17 cellular contexts compared by ENCODE assay signal in the genomic region with DNA sequence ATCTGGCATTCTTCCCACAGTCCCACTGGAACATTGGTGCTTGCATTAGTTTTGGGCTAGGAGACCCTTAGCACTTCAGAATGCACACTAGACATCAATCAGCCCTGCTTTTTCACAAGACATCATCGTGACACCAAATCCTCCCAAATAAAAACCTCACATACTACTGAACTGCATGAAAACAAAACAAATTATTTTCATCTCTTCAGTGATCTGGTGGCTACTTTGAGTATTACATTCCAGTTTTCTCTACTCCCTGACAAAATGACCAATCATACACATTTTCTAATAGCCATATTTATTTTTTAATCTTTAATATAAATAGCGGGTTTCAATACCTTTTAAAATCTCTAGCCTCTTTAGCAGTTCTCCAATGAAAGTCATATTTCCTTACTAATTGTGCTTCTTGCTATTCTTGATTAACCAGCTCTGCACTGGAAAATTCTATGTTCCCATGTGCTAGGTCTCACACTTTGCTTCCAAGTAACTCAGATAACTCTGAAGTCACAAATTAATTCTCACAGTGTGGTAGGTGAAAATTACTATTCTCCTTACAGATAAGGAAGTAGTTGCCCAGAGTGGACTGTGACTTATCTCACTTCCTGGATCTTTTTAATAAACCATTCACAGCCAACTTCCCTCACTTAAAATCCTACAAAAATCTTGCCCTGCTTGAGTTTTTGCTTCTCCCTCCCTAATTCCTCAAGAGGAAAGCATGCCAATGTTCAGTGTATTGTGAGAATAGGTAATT.
DNase-seq lines count a peak whose midpoint lies in the region; ATAC-seq, FAIRE-seq and TF ChIP-seq lines count a peak whose summit lies in the region.
"Had no signal": no experiment of that assay in that cellular context is flagged by ENCODE, and none has a peak within 500 bp of the region (broad histone marks: within the 10 kb centered on the region; RNA-seq: fewer than 3 reads in every experiment).

No MANE protein-coding gene starts in this region.

- H3K79me2 ChIP-seq in H1 (ENCODE audit: control insufficient read depth in 1 of 2, insufficient read depth in 2 of 2, low read length in 2 of 2) = no peaks in the 10 kb centered on the region; a peak in 1 of 4 replicates

- H3K56ac ChIP-seq in H1 (replicated peaks; ENCODE audit: insufficient read length, low read depth, low read length) = no peak overlapping the region

- H3K4me2 ChIP-seq in H1 (ENCODE audit: insufficient read depth in 1 of 2, low read depth in 2 of 2, low read length in 2 of 2) = no peak overlapping the region; a peak in 1 of 4 replicates
- H3K4me2 ChIP-seq: PC-9 had no signal

- DNase-seq in cardiac muscle cell (ENCODE audit: low read depth in 1 of 2, low spot score in 1 of 2) = no peak
- no peak for DNase-seq in right atrium auricular region (ENCODE audit: low spot score)
- no peak for DNase-seq in H1 (ENCODE audit: low read depth in 1 of 2, low spot score in 2 of 2)
- no peak for DNase-seq in mesothelial cell of epicardium (ENCODE audit: low spot score in 2 of 2, unreplicated experiment in 2 of 2)
- DNase-seq in type B pancreatic cell (ENCODE audit: extremely low spot score, unreplicated experiment) = no peak
- no peak for DNase-seq in spleen
- no peak for DNase-seq in DMS 273 treated with DMSO at 0.1 percent for 48 hours (lab: John Stamatoyannopoulos, UW)
- DNase-seq: C1 segment of cervical spinal cord, GOT3, NCI-H1417 treated with DMSO at 0.1 percent for 48 hours, NCI-H1930, NCI-H69, PC-9, SJCRH30 had no signal

- H4K20me1 ChIP-seq in H1 (replicated peaks in 1 of 2; ENCODE audit: control insufficient read depth in 1 of 2, insufficient read depth in 2 of 2, low read length in 2 of 2) = peaks cover 0 to 5% of the 10 kb centered on the region in 2 experiments

- intact Hi-C loops in spleen (cut with DNase I; ENCODE audit: low total_unique reads) = no loop called here

- no peak overlapping the region for H3K9ac ChIP-seq in H1 (replicated peaks in 1 of 4; ENCODE audit: extremely low read depth in 1 of 4, low read depth in 3 of 4, low read length in 3 of 4)

- no peak overlapping the region for H2AK5ac ChIP-seq in H1 (ENCODE audit: low read depth, low read length)

- H2BK120ac ChIP-seq in H1 (replicated peaks; ENCODE audit: low read depth, low read length) = peak overlapping the region; percentile 33

- TF ChIP-seq RAD21 in H1 (IDR thresholded peaks at IDR 0.05 in 1 of 2, conservative IDR thresholded peaks at IDR 0.05 in 1 of 2; ENCODE audit: low read depth in 2 of 2, low read length in 2 of 2) = no peak

- no peak overlapping the region for H4K8ac ChIP-seq in H1 (ENCODE audit: extremely low read depth, insufficient read depth, low read length)

- H3K79me1 ChIP-seq in H1 (ENCODE audit: low read depth, low read length) = no peaks in the 10 kb centered on the region

- no peak overlapping the region for H3K14ac ChIP-seq in H1 (ENCODE audit: insufficient read length)

- no peak for FAIRE-seq in H1 (lab: Jason Lieb, UNC)
- FAIRE-seq: A204.1, GM12892 had no signal

- H3K4me1 Mint-ChIP-seq in mesothelial cell of epicardium = peaks cover 7% of the 10 kb centered on the region
- H3K4me1 Mint-ChIP-seq in type B pancreatic cell (ENCODE audit: unreplicated experiment) = no peaks in the 10 kb centered on the region

- H3K36me3 ChIP-seq in cardiac muscle cell = no peaks in the 10 kb centered on the region
- H3K36me3 ChIP-seq in right atrium auricular region = no peaks in the 10 kb centered on the region
- no peaks in the 10 kb centered on the region for H3K36me3 ChIP-seq in H1 (ENCODE audit: control insufficient read depth in 2 of 4, insufficient read depth in 4 of 4, low read length in 3 of 4)
- H3K36me3 ChIP-seq in spleen = no peaks in the 10 kb centered on the region
- H3K36me3 ChIP-seq: SJCRH30 had no signal

- H3K23me2 ChIP-seq in H1 (ENCODE audit: low read depth, low read length) = peaks cover 25% of the 10 kb centered on the region; the same call in 1 of the 2 replicates

- H2BK20ac ChIP-seq in H1 (ENCODE audit: low read length) = peak overlapping the region; percentile 67; the same call in 1 of the 2 replicates

- no peak overlapping the region for H3K18ac ChIP-seq in H1 (ENCODE audit: extremely low read depth, low read length)

- H3K27me3 Mint-ChIP-seq in mesothelial cell of epicardium (ENCODE audit: low read depth) (peaks cover 3% of the 10 kb centered on the region), type B pancreatic cell (peaks cover 8% of the 10 kb centered on the region)

- POLR2A ChIA-PET in H1 (lab: Charles Lee; ENCODE audit: partially characterized antibody) = no interaction called here

- no peak overlapping the region for H3K4me3 ChIP-seq in cardiac muscle cell
- no peak overlapping the region for H3K4me3 ChIP-seq in right atrium auricular region
- no peak overlapping the region for H3K4me3 ChIP-seq in H1 (ENCODE audit: extremely low read depth in 1 of 4, insufficient read depth in 2 of 4, low read depth in 3 of 4, low read length in 4 of 4)
- H3K4me3 ChIP-seq in spleen = no peak overlapping the region
- H3K4me3 ChIP-seq: PC-9, SJCRH30 had no signal

- H3K4ac ChIP-seq in H1 (replicated peaks; ENCODE audit: insufficient read length, low read depth, low read length) = no peak overlapping the region

- H3K9me3 ChIP-seq in cardiac muscle cell (ENCODE audit: low read depth) (no peaks in the 10 kb centered on the region), right atrium auricular region (no peaks in the 10 kb centered on the region), H1 (ENCODE audit: insufficient read depth in 2 of 2, low read depth in 1 of 2, low read length in 1 of 2) (no peaks in the 10 kb centered on the region), spleen (no peaks in the 10 kb centered on the region)
- H3K9me3 ChIP-seq: SJCRH30 had no signal

- H2AFZ ChIP-seq in H1 (ENCODE audit: low read length) = no peak overlapping the region
- H2AFZ ChIP-seq: PC-9 had no signal

- TF ChIP-seq POLR2A in H1 (IDR thresholded peaks at IDR 0.05; ENCODE audit: control extremely low read depth in 1 of 2, low read depth in 2 of 2, low read length in 2 of 2) (no peak), spleen (IDR thresholded peaks at IDR 0.05) (no peak)

- H3K4me3 Mint-ChIP-seq in mesothelial cell of epicardium (no peak overlapping the region), type B pancreatic cell (no peak overlapping the region)

- H4K5ac ChIP-seq in H1 (ENCODE audit: insufficient read length, low read depth, low read length) = no peak overlapping the region

- CTCF ChIA-PET in H1 (lab: Charles Lee; ENCODE audit: partially characterized antibody) = no interaction called here

- no peak overlapping the region for H2BK5ac ChIP-seq in H1 (ENCODE audit: low read depth, low read length)

- no peak overlapping the region for H3K27ac Mint-ChIP-seq in mesothelial cell of epicardium
- H3K27ac Mint-ChIP-seq in type B pancreatic cell = no peak overlapping the region

- H3K4me1 ChIP-seq in cardiac muscle cell (ENCODE audit: low read depth) = peaks cover 43% of the 10 kb centered on the region
- peaks cover 0 to 19% of the 10 kb centered on the region in 2 donors for H3K4me1 ChIP-seq in right atrium auricular region
- peaks cover 9 to 19% (median 11%) of the 10 kb centered on the region in 4 experiments; a peak in 6 of 7 replicates for H3K4me1 ChIP-seq in H1 (replicated peaks in 1 of 4; ENCODE audit: control insufficient read depth in 3 of 4, insufficient read depth in 4 of 4, low read length in 3 of 4)
- H3K4me1 ChIP-seq in spleen = peaks cover 4 to 34% (median 24%) of the 10 kb centered on the region in 6 donors
- H3K4me1 ChIP-seq: SJCRH30 had no signal

- no peak for ATAC-seq in HG03457 (IDR thresholded peaks at IDR 0.05; ENCODE audit: unreplicated experiment)

- no peak overlapping the region for H3K27ac ChIP-seq in cardiac muscle cell
- no peak overlapping the region for H3K27ac ChIP-seq in right atrium auricular region
- H3K27ac ChIP-seq in H1 (ENCODE audit: low read depth, low read length) = no peak overlapping the region
- no peak overlapping the region for H3K27ac ChIP-seq in spleen
- H3K27ac ChIP-seq: PC-9, SJCRH30 had no signal

- H2BK12ac ChIP-seq in H1 (ENCODE audit: low read depth, low read length) = 0 out of 2 replicates have a peak overlapping the region, but pooled peaks have one; percentile 75

- no peak overlapping the region for H3K23ac ChIP-seq in H1 (ENCODE audit: insufficient read length)

- H3K9me3 Mint-ChIP-seq in mesothelial cell of epicardium (no peaks in the 10 kb centered on the region), type B pancreatic cell (no peaks in the 10 kb centered on the region)

- H3K36me3 Mint-ChIP-seq in mesothelial cell of epicardium = no peaks in the 10 kb centered on the region
- H3K36me3 Mint-ChIP-seq in type B pancreatic cell = no peaks in the 10 kb centered on the region

- 91% methylated on average over 2 of the region's 2 CpGs; no CpG with 5 or more reads in 1 of the 2 experiments for WGBS in H1 (ENCODE audit: extremely low coverage in 1 of 2, insufficient coverage in 1 of 2, insufficient read length in 1 of 2, insufficient replicate concordance in 2 of 2, low coverage in 1 of 2, low lambda C conversion rate in 2 of 2, missing lambda C conversion rate in 1 of 2), 2 experiments
- WGBS in spleen, 5 donors = 84 to 93% (median 89%) methylated on average over 2 of the region's 2 CpGs

- H4K91ac ChIP-seq in H1 (replicated peaks; ENCODE audit: insufficient read length, low read length) = peak overlapping the region; percentile 60

- TF ChIP-seq CTCF in cardiac muscle cell (IDR thresholded peaks at IDR 0.05; ENCODE audit: low read depth, low read length) = peak; percentile 12
- TF ChIP-seq CTCF in right atrium auricular region (IDR thresholded peaks at IDR 0.05) = peak in 1 of 2 donors; percentile 15
- TF ChIP-seq CTCF in H1 (IDR thresholded peaks at IDR 0.05; ENCODE audit: control extremely low read depth in 1 of 3, insufficient read depth in 1 of 3, low read depth in 1 of 3, low read length in 3 of 3) = no peak
- peak; percentile 58 for TF ChIP-seq CTCF in mesothelial cell of epicardium (IDR thresholded peaks at IDR 0.05; ENCODE audit: unreplicated experiment)
- TF ChIP-seq CTCF in type B pancreatic cell (conservative IDR thresholded peaks at IDR 0.05) = peak; percentile 57
- TF ChIP-seq CTCF in spleen (IDR thresholded peaks at IDR 0.05 in 8 of 11, conservative IDR thresholded peaks at IDR 0.05 in 3 of 11) = no peak

- no peak for TF ChIP-seq EP300 in H1 (IDR thresholded peaks at IDR 0.05; ENCODE audit: borderline replicate concordance in 1 of 2, low read depth in 2 of 2, low read length in 2 of 2)

- H2BK15ac ChIP-seq in H1 (ENCODE audit: low read length) = no peak overlapping the region

- no peaks in the 10 kb centered on the region for H3K27me3 ChIP-seq in cardiac muscle cell
- H3K27me3 ChIP-seq in right atrium auricular region = no peaks in the 10 kb centered on the region
- peaks cover 21 to 50% (median 45%) of the 10 kb centered on the region in 4 experiments for H3K27me3 ChIP-seq in H1 (replicated peaks in 1 of 4; ENCODE audit: control insufficient read depth in 3 of 4, extremely low read depth in 1 of 4, insufficient read depth in 3 of 4, low read length in 3 of 4)
- H3K27me3 ChIP-seq in spleen (replicated peaks in 1 of 7) = peaks cover 0 to 91% (median 47%) of the 10 kb centered on the region in 7 donors
- H3K27me3 ChIP-seq: SJCRH30 had no signal

TF ChIP-seq in H1, 55 proteins besides CTCF, POLR2A, EP300 and RAD21:
- TF ChIP-seq GABPA (IDR thresholded peaks at IDR 0.05; ENCODE audit: borderline replicate concordance, insufficient read depth, low read length) = no peak

Comparison
In these comparisons a context has a peak if more than half of its experiments do, and no peak if none do; other contexts are left out.
1. CTCF ChIP-seq: peak in cardiac muscle cell (single experiment), mesothelial cell of epicardium (single experiment) and type B pancreatic cell (single experiment); none in H1 (0 of 3) and spleen (0 of 11).